In the genomic region with DNA sequence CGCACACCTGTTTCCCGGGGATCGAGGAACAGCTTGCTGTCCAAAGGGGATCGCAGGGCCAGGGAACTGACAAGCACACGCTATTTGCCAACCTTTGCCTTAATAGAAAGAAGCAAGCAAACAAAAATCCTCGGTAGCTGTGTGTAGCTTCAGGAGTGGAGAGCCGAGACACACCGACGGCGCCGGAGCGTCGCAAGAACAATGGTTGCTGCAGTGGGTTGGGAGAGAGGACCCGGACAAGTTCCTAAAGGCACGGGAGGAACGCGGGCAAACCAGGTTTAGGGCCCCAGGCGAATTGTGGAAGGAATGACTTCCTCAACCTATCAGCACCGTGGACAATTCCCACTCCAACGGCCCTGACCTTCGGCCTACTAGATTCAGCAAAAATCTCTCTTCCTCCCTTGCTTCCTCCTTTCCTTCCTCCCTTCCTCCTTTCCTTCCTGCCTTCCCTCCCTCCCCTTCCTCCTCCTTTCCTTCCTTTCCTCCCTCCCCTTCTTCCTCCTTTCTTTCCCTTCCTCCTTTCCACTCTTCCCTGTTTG, we compare ENCODE assay signal across 14 cellular contexts. TPM values are rescaled to one million over a fixed set of nuclear protein-coding genes. Genes with fewer than 3 reads are reported as not detected.
DNase-seq lines count a peak whose midpoint lies in the region; ATAC-seq and TF ChIP-seq lines count a peak whose summit lies in the region.
"Had no signal": no experiment of that assay in that cellular context is flagged by ENCODE, and none has a peak within 500 bp of the region (broad histone marks: within the 10 kb centered on the region; RNA-seq: fewer than 3 reads in every experiment).

No MANE protein-coding gene starts in this region.

- no peak overlapping the region for H3K9ac ChIP-seq in HCT116 (ENCODE audit: low read length)
- H3K9ac ChIP-seq: parathyroid adenoma had no signal

- TF ChIP-seq RAD21 in HCT116 (IDR thresholded peaks at IDR 0.05; ENCODE audit: low read depth): no peak

- H3K4me1 ChIP-seq in Caco-2: no peaks in the 10 kb centered on the region
- peaks cover 0 to 10% of the 10 kb centered on the region in 2 experiments; a peak in 2 of 4 replicates for H3K4me1 ChIP-seq in HCT116 (ENCODE audit: control insufficient read depth in 1 of 2, insufficient read depth in 2 of 2, low read length in 2 of 2)
- H3K4me1 ChIP-seq: parathyroid adenoma had no signal

- ATAC-seq in HCT116: no peak
- ATAC-seq in T-cell (replicated peaks in 1 of 4): no peak
- no peak for ATAC-seq in HG03139 (IDR thresholded peaks at IDR 0.05; ENCODE audit: unreplicated experiment)
- no peak for ATAC-seq in natural killer cell

- no peak overlapping the region for H3K27ac Mint-ChIP-seq in Caco-2 (ENCODE audit: unreplicated experiment)
- H3K27ac Mint-ChIP-seq in T-cell: no peak overlapping the region
- H3K27ac Mint-ChIP-seq in natural killer cell: no peak overlapping the region
- H3K27ac Mint-ChIP-seq: activated CD4-positive, alpha-beta memory T cell treated with anti-CD3 and anti-CD28 coated beads for 36 hours had no signal

- H3K27me3 Mint-ChIP-seq in Caco-2 (ENCODE audit: insufficient read depth, unreplicated experiment) (peaks cover 14% of the 10 kb centered on the region), T-cell (peaks cover 71 to 76% of the 10 kb centered on the region in 2 donors), natural killer cell (ENCODE audit: low read depth in 2 of 2) (peaks cover 55 to 77% of the 10 kb centered on the region in 2 donors)

- TF ChIP-seq CTCF in Caco-2 (IDR thresholded peaks at IDR 0.05; ENCODE audit: insufficient read depth in 1 of 2, low read depth in 1 of 2, low read length in 1 of 2, severe bottlenecking in 1 of 2, unreplicated experiment in 1 of 2) (no peak), HCT116 (IDR thresholded peaks at IDR 0.05 in 2 of 3, conservative IDR thresholded peaks at IDR 0.05 in 1 of 3; ENCODE audit: borderline replicate concordance in 1 of 3, insufficient read depth in 1 of 3, low read depth in 2 of 3, low read length in 2 of 3) (no peak), natural killer cell (IDR thresholded peaks at IDR 0.05) (no peak)

- no peak overlapping the region for H3K4me2 ChIP-seq in HCT116 (ENCODE audit: low read length)

- no peaks in the 10 kb centered on the region for H4K20me1 ChIP-seq in HCT116 (ENCODE audit: insufficient read depth)

- BruUV-seq in Caco-2 (replicated peaks; lab: Mats Ljungman, UMichigan) (no TSS peak), HCT116 (replicated peaks; lab: Mats Ljungman, UMichigan) (no TSS peak)

- no peak overlapping the region for H3K27ac ChIP-seq in HCT116 (ENCODE audit: low read depth, low read length)
- H3K27ac ChIP-seq: parathyroid adenoma, SJSA1 had no signal

- H2AFZ ChIP-seq in HCT116 (ENCODE audit: low read depth, low read length, poor library complexity, severe bottlenecking): no peak overlapping the region

- no peak for TF ChIP-seq POLR2A in HCT116 (IDR thresholded peaks at IDR 0.05; ENCODE audit: borderline replicate concordance, extremely low read depth, insufficient read depth, insufficient read length)

- CTCF ChIA-PET in Caco-2 (lab: Charles Lee): no interaction called here
- CTCF ChIA-PET in HCT116 (lab: Charles Lee): no interaction called here
- CTCF ChIA-PET in T-cell (lab: Charles Lee): interaction anchor here in 1 of 2 donors (1.3 kb wide), 1 partner anchor 30 kb away, joined by 4 read pairs; no protein-coding TSS in a partner anchor

- H3K4me1 Mint-ChIP-seq in Caco-2 (ENCODE audit: low read depth, unreplicated experiment) (no peaks in the 10 kb centered on the region), T-cell (peaks cover 40 to 45% (median 40%) of the 10 kb centered on the region in 3 donors), natural killer cell (peaks cover 12 to 33% of the 10 kb centered on the region in 2 donors)

- H3K27me3 ChIP-seq in Caco-2 (replicated peaks; ENCODE audit: control insufficient read depth, insufficient read depth, low read length) (no peaks in the 10 kb centered on the region; the same call in 1 of the 2 replicates), HCT116 (ENCODE audit: insufficient read depth, low read length) (peaks cover 14% of the 10 kb centered on the region; the same call in 1 of the 2 replicates)

- DNase-seq in Caco-2: peak; percentile 20 to 63
- no peak for DNase-seq in HCT116 (ENCODE audit: low read depth, low spot score)
- peak; percentile 18 for DNase-seq in amniotic epithelial cell (ENCODE audit: low read depth)
- peak; percentile 77 for DNase-seq in left kidney (ENCODE audit: low read depth, low spot score)
- DNase-seq in T-cell: no peak
- no peak for DNase-seq in natural killer cell
- no peak for DNase-seq in inferior parietal cortex (ENCODE audit: extremely low spot score)
- DNase-seq: activated CD4-positive, alpha-beta memory T cell treated with anti-CD3 and anti-CD28 coated beads for 36 hours; kidney glomerular epithelial cell; NCI-H345 had no signal

- H3K9me3 ChIP-seq in Caco-2: no peaks in the 10 kb centered on the region
- no peaks in the 10 kb centered on the region for H3K9me3 ChIP-seq in HCT116 (ENCODE audit: control insufficient read depth in 1 of 2, insufficient read depth in 1 of 2, low read depth in 1 of 2, low read length in 2 of 2)

- H3K9me2 ChIP-seq in HCT116 (ENCODE audit: insufficient read depth): no peaks in the 10 kb centered on the region

- H3K36me3 Mint-ChIP-seq in Caco-2 (ENCODE audit: insufficient read depth, unreplicated experiment): no peaks in the 10 kb centered on the region
- no peaks in the 10 kb centered on the region for H3K36me3 Mint-ChIP-seq in T-cell
- H3K36me3 Mint-ChIP-seq in natural killer cell: no peaks in the 10 kb centered on the region
- H3K36me3 Mint-ChIP-seq: activated CD4-positive, alpha-beta memory T cell treated with anti-CD3 and anti-CD28 coated beads for 36 hours had no signal

- H3K9me3 Mint-ChIP-seq in Caco-2 (ENCODE audit: unreplicated experiment) (no peaks in the 10 kb centered on the region), T-cell (no peaks in the 10 kb centered on the region), natural killer cell (no peaks in the 10 kb centered on the region)
- H3K9me3 Mint-ChIP-seq: activated CD4-positive, alpha-beta memory T cell treated with anti-CD3 and anti-CD28 coated beads for 36 hours had no signal

- H3K36me3 ChIP-seq in Caco-2 (ENCODE audit: control insufficient read depth, insufficient read depth, low read length): no peaks in the 10 kb centered on the region
- H3K36me3 ChIP-seq in HCT116 (ENCODE audit: control insufficient read depth in 1 of 2, insufficient read depth in 2 of 2, low read length in 2 of 2): no peaks in the 10 kb centered on the region
- H3K36me3 ChIP-seq: SJSA1 had no signal

- H3K4me3 Mint-ChIP-seq in Caco-2 (ENCODE audit: unreplicated experiment): no peak overlapping the region
- peak overlapping the region in 1 of 3 donors; percentile 68 for H3K4me3 Mint-ChIP-seq in T-cell
- H3K4me3 Mint-ChIP-seq in natural killer cell: no peak overlapping the region
- H3K4me3 Mint-ChIP-seq: activated CD4-positive, alpha-beta memory T cell treated with anti-CD3 and anti-CD28 coated beads for 36 hours had no signal

- RAD21 ChIA-PET in HCT116 (lab: Charles Lee; ENCODE audit: low non-redundant PET in 1 of 2, low total read pairs in 2 of 2, uncharacterized antibody in 2 of 2, unreplicated experiment in 2 of 2): no interaction called here

- POLR2A ChIA-PET in Caco-2 (lab: Charles Lee): no interaction called here
- POLR2A ChIA-PET in HCT116 (lab: Charles Lee): no interaction called here
- POLR2A ChIA-PET in T-cell (lab: Charles Lee): no interaction called here

- no peaks in the 10 kb centered on the region for H3K79me2 ChIP-seq in HCT116 (ENCODE audit: insufficient read depth, low read length)
- H3K79me2 ChIP-seq: parathyroid adenoma had no signal

- no peak overlapping the region for H3K4me3 ChIP-seq in Caco-2 (ENCODE audit: low read depth, low read length)
- H3K4me3 ChIP-seq in HCT116 (replicated peaks in 1 of 2; ENCODE audit: low read depth in 1 of 2, low read length in 2 of 2): no peak overlapping the region
- H3K4me3 ChIP-seq: SJSA1 had no signal

- intact Hi-C loops in Caco-2 (cut with micrococcal nuclease; ENCODE audit: unreplicated experiment): no loop called here
- intact Hi-C loops in HCT116 (cut with micrococcal nuclease): no loop called here
- intact Hi-C loops in natural killer cell (cut with micrococcal nuclease): no loop called here

TF ChIP-seq in HCT116, 20 proteins besides CTCF, POLR2A, EP300 and RAD21:
- TF ChIP-seq, protein P1, sequence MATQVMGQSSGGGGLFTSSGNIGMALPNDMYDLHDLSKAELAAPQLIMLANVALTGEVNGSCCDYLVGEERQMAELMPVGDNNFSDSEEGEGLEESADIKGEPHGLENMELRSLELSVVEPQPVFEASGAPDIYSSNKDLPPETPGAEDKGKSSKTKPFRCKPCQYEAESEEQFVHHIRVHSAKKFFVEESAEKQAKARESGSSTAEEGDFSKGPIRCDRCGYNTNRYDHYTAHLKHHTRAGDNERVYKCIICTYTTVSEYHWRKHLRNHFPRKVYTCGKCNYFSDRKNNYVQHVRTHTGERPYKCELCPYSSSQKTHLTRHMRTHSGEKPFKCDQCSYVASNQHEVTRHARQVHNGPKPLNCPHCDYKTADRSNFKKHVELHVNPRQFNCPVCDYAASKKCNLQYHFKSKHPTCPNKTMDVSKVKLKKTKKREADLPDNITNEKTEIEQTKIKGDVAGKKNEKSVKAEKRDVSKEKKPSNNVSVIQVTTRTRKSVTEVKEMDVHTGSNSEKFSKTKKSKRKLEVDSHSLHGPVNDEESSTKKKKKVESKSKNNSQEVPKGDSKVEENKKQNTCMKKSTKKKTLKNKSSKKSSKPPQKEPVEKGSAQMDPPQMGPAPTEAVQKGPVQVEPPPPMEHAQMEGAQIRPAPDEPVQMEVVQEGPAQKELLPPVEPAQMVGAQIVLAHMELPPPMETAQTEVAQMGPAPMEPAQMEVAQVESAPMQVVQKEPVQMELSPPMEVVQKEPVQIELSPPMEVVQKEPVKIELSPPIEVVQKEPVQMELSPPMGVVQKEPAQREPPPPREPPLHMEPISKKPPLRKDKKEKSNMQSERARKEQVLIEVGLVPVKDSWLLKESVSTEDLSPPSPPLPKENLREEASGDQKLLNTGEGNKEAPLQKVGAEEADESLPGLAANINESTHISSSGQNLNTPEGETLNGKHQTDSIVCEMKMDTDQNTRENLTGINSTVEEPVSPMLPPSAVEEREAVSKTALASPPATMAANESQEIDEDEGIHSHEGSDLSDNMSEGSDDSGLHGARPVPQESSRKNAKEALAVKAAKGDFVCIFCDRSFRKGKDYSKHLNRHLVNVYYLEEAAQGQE (IDR thresholded peaks at IDR 0.05; ENCODE audit: low read depth): peak; percentile 54
- no peak for TF ChIP-seq POLR2AphosphoS5 (IDR thresholded peaks at IDR 0.05; ENCODE audit: low read depth, low read length)
- no peak for TF ChIP-seq ELF1 (IDR thresholded peaks at IDR 0.05; ENCODE audit: borderline replicate concordance, low read depth)

RNA-seq across cellular contexts. Expression of a gene that starts 4.9 kb away (rescaled TPM):
- total RNA-seq in Caco-2 (2022) (not detected in 2 replicates), HCT116 (2021; ENCODE audit: unreplicated experiment) (not detected), T-cell (not detected), natural killer cell (not detected)
- polyA plus RNA-seq in HCT116 (2012): 0.03 TPM in 1 of 2 replicates, not detected in the other
- total RNA-seq: activated CD4-positive, alpha-beta memory T cell treated with anti-CD3 and anti-CD28 coated beads for 36 hours; SJSA1 had no signal
- polyA plus RNA-seq: esophagus had no signal

RNA-seq across cellular contexts. Expression of a gene that starts 28.3 kb away (rescaled TPM):
- total RNA-seq in Caco-2 (2022): not detected in 2 replicates
- 0.66 TPM for total RNA-seq in HCT116 (2021; ENCODE audit: unreplicated experiment)
- polyA plus RNA-seq in HCT116 (2012): 0.17 and 0.48 TPM in 2 replicates
- total RNA-seq in T-cell: under 1 TPM in 1 of 5 donors, not detected in 4; 0.06 TPM
- not detected for total RNA-seq in natural killer cell
- total RNA-seq: activated CD4-positive, alpha-beta memory T cell treated with anti-CD3 and anti-CD28 coated beads for 36 hours had no signal

Comparison
In these comparisons a context has a peak if more than half of its experiments do, and no peak if none do; other contexts are left out.
1. DNase-seq: peak in Caco-2 (2 of 2), amniotic epithelial cell (single experiment) and left kidney (single experiment); none in HCT116 (single experiment), T-cell (0 of 34), natural killer cell (single experiment) and inferior parietal cortex (single experiment).